ENCODE assay signal across 2 cellular contexts in the genomic region with DNA sequence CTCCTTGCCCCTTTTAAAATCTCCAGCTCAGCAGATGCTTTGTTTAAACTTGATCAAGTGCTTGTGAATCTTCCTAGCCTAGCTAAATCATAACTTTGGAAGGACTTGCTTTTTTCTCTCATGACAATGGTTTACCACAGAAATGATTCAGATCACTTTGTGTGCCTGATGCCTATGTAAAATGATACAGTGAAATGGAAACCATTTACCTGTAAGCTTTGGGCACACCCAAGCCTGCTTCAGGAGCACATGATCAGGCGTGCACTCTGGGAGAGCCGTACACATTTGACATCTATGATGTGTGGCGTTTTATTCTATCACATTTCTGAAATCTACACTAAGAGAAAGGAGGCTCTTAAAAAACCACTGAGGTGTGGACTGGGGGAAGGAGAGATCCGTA.
TF ChIP-seq lines count a peak whose summit lies in the region.

No MANE protein-coding gene starts in this region.

TF ChIP-seq in HCT116, 20 proteins besides CTCF, POLR2A, EP300 and RAD21 (continued from another document):
- no peak for TF ChIP-seq ZBTB33 (IDR thresholded peaks at IDR 0.05; ENCODE audit: extremely low read depth, insufficient replicate concordance, low read length)
- TF ChIP-seq TCF7L2 (IDR thresholded peaks at IDR 0.05; ENCODE audit: borderline replicate concordance, extremely low read depth, insufficient read depth, insufficient read length): no peak
- TF ChIP-seq, protein P1, sequence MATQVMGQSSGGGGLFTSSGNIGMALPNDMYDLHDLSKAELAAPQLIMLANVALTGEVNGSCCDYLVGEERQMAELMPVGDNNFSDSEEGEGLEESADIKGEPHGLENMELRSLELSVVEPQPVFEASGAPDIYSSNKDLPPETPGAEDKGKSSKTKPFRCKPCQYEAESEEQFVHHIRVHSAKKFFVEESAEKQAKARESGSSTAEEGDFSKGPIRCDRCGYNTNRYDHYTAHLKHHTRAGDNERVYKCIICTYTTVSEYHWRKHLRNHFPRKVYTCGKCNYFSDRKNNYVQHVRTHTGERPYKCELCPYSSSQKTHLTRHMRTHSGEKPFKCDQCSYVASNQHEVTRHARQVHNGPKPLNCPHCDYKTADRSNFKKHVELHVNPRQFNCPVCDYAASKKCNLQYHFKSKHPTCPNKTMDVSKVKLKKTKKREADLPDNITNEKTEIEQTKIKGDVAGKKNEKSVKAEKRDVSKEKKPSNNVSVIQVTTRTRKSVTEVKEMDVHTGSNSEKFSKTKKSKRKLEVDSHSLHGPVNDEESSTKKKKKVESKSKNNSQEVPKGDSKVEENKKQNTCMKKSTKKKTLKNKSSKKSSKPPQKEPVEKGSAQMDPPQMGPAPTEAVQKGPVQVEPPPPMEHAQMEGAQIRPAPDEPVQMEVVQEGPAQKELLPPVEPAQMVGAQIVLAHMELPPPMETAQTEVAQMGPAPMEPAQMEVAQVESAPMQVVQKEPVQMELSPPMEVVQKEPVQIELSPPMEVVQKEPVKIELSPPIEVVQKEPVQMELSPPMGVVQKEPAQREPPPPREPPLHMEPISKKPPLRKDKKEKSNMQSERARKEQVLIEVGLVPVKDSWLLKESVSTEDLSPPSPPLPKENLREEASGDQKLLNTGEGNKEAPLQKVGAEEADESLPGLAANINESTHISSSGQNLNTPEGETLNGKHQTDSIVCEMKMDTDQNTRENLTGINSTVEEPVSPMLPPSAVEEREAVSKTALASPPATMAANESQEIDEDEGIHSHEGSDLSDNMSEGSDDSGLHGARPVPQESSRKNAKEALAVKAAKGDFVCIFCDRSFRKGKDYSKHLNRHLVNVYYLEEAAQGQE (IDR thresholded peaks at IDR 0.05; ENCODE audit: low read depth): no peak
- TF ChIP-seq EZH2phosphoT487 (IDR thresholded peaks at IDR 0.05; ENCODE audit: borderline replicate concordance): no peak

TF ChIP-seq in WTC11, 78 proteins besides CTCF, POLR2A, EP300 and RAD21 (continued from another document):
- TF ChIP-seq ZNF281 (CRISPR knock-in tag; IDR thresholded peaks at IDR 0.05) (no peak), PRRX2 (CRISPR knock-in tag; IDR thresholded peaks at IDR 0.05) (no peak), ZSCAN18 (CRISPR knock-in tag; IDR thresholded peaks at IDR 0.05) (no peak), ZNF532 (CRISPR knock-in tag; IDR thresholded peaks at IDR 0.05; ENCODE audit: borderline replicate concordance) (no peak), NR2C2 (CRISPR knock-in tag; IDR thresholded peaks at IDR 0.05) (no peak), RORB (CRISPR knock-in tag; IDR thresholded peaks at IDR 0.05) (no peak), ZNF232 (CRISPR knock-in tag; IDR thresholded peaks at IDR 0.05) (no peak), MXD4 (CRISPR knock-in tag; IDR thresholded peaks at IDR 0.05; ENCODE audit: borderline replicate concordance) (no peak), SMAD3 (CRISPR knock-in tag; IDR thresholded peaks at IDR 0.05; ENCODE audit: borderline replicate concordance) (no peak), ZBTB21 (CRISPR knock-in tag; IDR thresholded peaks at IDR 0.05; ENCODE audit: borderline replicate concordance) (no peak)
- TF ChIP-seq, protein P2, sequence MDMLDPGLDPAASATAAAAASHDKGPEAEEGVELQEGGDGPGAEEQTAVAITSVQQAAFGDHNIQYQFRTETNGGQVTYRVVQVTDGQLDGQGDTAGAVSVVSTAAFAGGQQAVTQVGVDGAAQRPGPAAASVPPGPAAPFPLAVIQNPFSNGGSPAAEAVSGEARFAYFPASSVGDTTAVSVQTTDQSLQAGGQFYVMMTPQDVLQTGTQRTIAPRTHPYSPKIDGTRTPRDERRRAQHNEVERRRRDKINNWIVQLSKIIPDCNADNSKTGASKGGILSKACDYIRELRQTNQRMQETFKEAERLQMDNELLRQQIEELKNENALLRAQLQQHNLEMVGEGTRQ (CRISPR knock-in tag; IDR thresholded peaks at IDR 0.05): no peak
- TF ChIP-seq, protein P3, sequence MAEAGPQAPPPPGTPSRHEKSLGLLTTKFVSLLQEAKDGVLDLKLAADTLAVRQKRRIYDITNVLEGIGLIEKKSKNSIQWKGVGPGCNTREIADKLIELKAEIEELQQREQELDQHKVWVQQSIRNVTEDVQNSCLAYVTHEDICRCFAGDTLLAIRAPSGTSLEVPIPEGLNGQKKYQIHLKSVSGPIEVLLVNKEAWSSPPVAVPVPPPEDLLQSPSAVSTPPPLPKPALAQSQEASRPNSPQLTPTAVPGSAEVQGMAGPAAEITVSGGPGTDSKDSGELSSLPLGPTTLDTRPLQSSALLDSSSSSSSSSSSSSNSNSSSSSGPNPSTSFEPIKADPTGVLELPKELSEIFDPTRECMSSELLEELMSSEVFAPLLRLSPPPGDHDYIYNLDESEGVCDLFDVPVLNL (CRISPR knock-in tag; IDR thresholded peaks at IDR 0.05; ENCODE audit: borderline replicate concordance, low read depth): no peak
- TF ChIP-seq, protein P4, sequence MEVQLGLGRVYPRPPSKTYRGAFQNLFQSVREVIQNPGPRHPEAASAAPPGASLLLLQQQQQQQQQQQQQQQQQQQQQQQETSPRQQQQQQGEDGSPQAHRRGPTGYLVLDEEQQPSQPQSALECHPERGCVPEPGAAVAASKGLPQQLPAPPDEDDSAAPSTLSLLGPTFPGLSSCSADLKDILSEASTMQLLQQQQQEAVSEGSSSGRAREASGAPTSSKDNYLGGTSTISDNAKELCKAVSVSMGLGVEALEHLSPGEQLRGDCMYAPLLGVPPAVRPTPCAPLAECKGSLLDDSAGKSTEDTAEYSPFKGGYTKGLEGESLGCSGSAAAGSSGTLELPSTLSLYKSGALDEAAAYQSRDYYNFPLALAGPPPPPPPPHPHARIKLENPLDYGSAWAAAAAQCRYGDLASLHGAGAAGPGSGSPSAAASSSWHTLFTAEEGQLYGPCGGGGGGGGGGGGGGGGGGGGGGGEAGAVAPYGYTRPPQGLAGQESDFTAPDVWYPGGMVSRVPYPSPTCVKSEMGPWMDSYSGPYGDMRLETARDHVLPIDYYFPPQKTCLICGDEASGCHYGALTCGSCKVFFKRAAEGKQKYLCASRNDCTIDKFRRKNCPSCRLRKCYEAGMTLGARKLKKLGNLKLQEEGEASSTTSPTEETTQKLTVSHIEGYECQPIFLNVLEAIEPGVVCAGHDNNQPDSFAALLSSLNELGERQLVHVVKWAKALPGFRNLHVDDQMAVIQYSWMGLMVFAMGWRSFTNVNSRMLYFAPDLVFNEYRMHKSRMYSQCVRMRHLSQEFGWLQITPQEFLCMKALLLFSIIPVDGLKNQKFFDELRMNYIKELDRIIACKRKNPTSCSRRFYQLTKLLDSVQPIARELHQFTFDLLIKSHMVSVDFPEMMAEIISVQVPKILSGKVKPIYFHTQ (CRISPR knock-in tag; IDR thresholded peaks at IDR 0.05): no peak
